ENCODE assay signal across 1 cellular context in the genomic region with DNA sequence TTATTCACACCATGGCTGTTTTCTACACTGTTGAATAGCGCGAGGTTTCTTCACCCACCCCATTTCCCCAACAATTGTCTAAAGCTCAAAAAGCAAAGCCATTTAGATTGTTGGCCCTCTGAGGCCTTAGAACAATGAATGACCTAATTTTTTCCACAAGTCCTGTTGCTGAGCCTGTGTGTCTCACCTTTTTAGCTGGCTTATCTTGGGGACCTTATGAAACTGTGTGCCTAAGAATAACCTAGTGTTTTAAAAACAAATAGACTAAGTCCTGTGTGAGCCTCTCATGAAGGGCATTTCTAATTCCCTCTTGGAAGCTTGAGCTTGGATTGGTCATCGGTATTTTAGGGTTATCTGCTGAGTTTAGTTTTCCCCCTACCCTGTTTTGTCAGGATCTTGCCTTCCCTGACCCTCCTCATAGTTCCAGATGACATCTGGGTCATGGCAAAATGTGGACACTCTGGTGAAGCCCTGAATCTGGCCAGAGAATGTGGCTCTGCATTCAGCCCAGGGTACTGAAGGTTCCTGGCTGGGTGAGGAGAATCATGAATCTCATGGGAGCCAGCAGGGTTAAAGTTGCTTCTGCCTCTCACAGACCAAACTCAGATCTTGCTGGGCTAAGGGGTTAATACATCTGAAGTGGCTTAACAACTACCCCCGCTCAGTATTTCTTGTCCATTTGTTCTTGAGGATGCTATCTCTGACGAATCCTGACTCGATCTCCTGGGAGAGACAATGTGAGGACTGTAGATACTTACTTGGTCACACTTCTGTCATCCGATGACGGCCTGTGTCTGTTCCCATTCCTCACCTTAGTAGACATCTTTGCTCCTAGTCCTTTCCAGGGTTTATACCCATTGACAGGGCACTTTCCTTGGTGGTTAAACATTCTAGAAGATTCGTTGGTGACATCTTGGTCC.
TF ChIP-seq lines count a peak whose summit lies in the region.

No MANE protein-coding gene starts in this region.

TF ChIP-seq in HepG2, 621 proteins besides CTCF, POLR2A, EP300 and RAD21 (continued from another document and continues in another):
- TF ChIP-seq, protein P1, sequence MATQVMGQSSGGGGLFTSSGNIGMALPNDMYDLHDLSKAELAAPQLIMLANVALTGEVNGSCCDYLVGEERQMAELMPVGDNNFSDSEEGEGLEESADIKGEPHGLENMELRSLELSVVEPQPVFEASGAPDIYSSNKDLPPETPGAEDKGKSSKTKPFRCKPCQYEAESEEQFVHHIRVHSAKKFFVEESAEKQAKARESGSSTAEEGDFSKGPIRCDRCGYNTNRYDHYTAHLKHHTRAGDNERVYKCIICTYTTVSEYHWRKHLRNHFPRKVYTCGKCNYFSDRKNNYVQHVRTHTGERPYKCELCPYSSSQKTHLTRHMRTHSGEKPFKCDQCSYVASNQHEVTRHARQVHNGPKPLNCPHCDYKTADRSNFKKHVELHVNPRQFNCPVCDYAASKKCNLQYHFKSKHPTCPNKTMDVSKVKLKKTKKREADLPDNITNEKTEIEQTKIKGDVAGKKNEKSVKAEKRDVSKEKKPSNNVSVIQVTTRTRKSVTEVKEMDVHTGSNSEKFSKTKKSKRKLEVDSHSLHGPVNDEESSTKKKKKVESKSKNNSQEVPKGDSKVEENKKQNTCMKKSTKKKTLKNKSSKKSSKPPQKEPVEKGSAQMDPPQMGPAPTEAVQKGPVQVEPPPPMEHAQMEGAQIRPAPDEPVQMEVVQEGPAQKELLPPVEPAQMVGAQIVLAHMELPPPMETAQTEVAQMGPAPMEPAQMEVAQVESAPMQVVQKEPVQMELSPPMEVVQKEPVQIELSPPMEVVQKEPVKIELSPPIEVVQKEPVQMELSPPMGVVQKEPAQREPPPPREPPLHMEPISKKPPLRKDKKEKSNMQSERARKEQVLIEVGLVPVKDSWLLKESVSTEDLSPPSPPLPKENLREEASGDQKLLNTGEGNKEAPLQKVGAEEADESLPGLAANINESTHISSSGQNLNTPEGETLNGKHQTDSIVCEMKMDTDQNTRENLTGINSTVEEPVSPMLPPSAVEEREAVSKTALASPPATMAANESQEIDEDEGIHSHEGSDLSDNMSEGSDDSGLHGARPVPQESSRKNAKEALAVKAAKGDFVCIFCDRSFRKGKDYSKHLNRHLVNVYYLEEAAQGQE (IDR thresholded peaks at IDR 0.05; ENCODE audit: borderline replicate concordance in 1 of 2, low read depth in 1 of 2, low read length in 2 of 2) = no peak; a peak in 1 of 4 replicates
- TF ChIP-seq RFXAP (CRISPR knock-in tag; IDR thresholded peaks at IDR 0.05; ENCODE audit: borderline replicate concordance) = no peak; the same call in 1 of the 2 replicates
- no peak for TF ChIP-seq ZNF724P (CRISPR knock-in tag; IDR thresholded peaks at IDR 0.05; ENCODE audit: borderline replicate concordance)
- TF ChIP-seq ZNF652 (CRISPR knock-in tag; IDR thresholded peaks at IDR 0.05; ENCODE audit: borderline replicate concordance, low read depth) = 0 out of 2 replicates have a peak, but pooled peaks have one; percentile 17
- peak; percentile 71 for TF ChIP-seq SAP130 (CRISPR knock-in tag; IDR thresholded peaks at IDR 0.05; ENCODE audit: low read depth)
- TF ChIP-seq RNF2 (conservative IDR thresholded peaks at IDR 0.05; ENCODE audit: low read depth) = no peak
- TF ChIP-seq HNRNPUL1 (IDR thresholded peaks at IDR 0.05; ENCODE audit: low read depth, low read length) = no peak
- TF ChIP-seq ZNF329 (CRISPR knock-in tag; IDR thresholded peaks at IDR 0.05; ENCODE audit: low read depth) = no peak
- TF ChIP-seq ZNF235 (CRISPR knock-in tag; IDR thresholded peaks at IDR 0.05; ENCODE audit: borderline replicate concordance) = no peak
- no peak for TF ChIP-seq CREB1 (IDR thresholded peaks at IDR 0.05)
- peak; percentile 76 for TF ChIP-seq CREB1 (CRISPR knock-in tag; IDR thresholded peaks at IDR 0.05)
- TF ChIP-seq ATF4 (CRISPR knock-in tag; IDR thresholded peaks at IDR 0.05) = 0 out of 4 replicates have a peak, but pooled peaks of 1 of the 2 experiments have one; percentile 29
- TF ChIP-seq, protein P2, sequence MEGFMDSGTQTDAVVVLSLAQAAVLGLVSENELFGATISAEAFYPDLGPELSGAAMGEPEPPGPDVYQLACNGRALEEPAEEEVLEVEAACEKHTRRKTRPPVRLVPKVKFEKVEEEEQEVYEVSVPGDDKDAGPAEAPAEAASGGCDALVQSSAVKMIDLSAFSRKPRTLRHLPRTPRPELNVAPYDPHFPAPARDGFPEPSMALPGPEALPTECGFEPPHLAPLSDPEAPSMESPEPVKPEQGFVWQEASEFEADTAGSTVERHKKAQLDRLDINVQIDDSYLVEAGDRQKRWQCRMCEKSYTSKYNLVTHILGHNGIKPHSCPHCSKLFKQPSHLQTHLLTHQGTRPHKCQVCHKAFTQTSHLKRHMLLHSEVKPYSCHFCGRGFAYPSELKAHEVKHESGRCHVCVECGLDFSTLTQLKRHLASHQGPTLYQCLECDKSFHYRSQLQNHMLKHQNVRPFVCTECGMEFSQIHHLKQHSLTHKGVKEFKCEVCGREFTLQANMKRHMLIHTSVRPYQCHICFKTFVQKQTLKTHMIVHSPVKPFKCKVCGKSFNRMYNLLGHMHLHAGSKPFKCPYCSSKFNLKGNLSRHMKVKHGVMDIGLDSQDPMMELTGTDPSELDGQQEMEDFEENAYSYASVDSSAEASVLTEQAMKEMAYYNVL (CRISPR knock-in tag; IDR thresholded peaks at IDR 0.05; ENCODE audit: borderline replicate concordance) = no peak; the same call in 1 of the 2 replicates
- TF ChIP-seq ZNF83 (CRISPR knock-in tag; IDR thresholded peaks at IDR 0.05; ENCODE audit: borderline replicate concordance) = no peak
- TF ChIP-seq TBL1XR1 (IDR thresholded peaks at IDR 0.05; ENCODE audit: borderline replicate concordance, low read length, partially characterized antibody) = no peak
- no peak for TF ChIP-seq HIC2 (CRISPR knock-in tag; IDR thresholded peaks at IDR 0.05; ENCODE audit: low read depth)
- no peak for TF ChIP-seq ZNF180 (CRISPR knock-in tag; IDR thresholded peaks at IDR 0.05; ENCODE audit: borderline replicate concordance, low read depth)
- TF ChIP-seq STAG1 (CRISPR knock-in tag; IDR thresholded peaks at IDR 0.05) = no peak
- TF ChIP-seq ZHX1 (CRISPR knock-in tag; IDR thresholded peaks at IDR 0.05; ENCODE audit: low read depth) = no peak
- TF ChIP-seq NRL (CRISPR knock-in tag; IDR thresholded peaks at IDR 0.05; ENCODE audit: borderline replicate concordance) = no peak
- TF ChIP-seq, protein P3, sequence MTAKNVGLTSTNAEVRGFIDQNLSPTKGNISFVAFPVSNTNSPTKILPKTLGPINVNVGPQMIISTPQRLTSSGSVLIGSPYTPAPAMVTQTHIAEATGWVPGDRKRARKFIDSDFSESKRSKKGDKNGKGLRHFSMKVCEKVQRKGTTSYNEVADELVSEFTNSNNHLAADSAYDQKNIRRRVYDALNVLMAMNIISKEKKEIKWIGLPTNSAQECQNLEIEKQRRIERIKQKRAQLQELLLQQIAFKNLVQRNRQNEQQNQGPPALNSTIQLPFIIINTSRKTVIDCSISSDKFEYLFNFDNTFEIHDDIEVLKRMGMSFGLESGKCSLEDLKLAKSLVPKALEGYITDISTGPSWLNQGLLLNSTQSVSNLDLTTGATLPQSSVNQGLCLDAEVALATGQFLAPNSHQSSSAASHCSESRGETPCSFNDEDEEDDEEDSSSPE (CRISPR knock-in tag; IDR thresholded peaks at IDR 0.05) = no peak; the same call in 1 of the 2 replicates
- TF ChIP-seq FOXJ3 (CRISPR knock-in tag; IDR thresholded peaks at IDR 0.05; ENCODE audit: borderline replicate concordance) = peak; percentile 90; the same call in 1 of the 2 replicates
- peak; percentile 99 for TF ChIP-seq SOX5 (CRISPR knock-in tag; IDR thresholded peaks at IDR 0.05; ENCODE audit: borderline replicate concordance)
- TF ChIP-seq NPAS2 (CRISPR knock-in tag; IDR thresholded peaks at IDR 0.05; ENCODE audit: borderline replicate concordance) = no peak
- TF ChIP-seq CEBPG (CRISPR knock-in tag; IDR thresholded peaks at IDR 0.05) = peak; percentile 73
- no peak for TF ChIP-seq FLYWCH1 (CRISPR knock-in tag; IDR thresholded peaks at IDR 0.05)
- no peak for TF ChIP-seq ZNF674 (CRISPR knock-in tag; IDR thresholded peaks at IDR 0.05; ENCODE audit: low read depth)
- peak; percentile 56; the same call in 1 of the 2 replicates for TF ChIP-seq ATF7 (IDR thresholded peaks at IDR 0.05)
- TF ChIP-seq ATF7 (CRISPR knock-in tag; IDR thresholded peaks at IDR 0.05) = no peak; the same call in 1 of the 2 replicates
- no peak for TF ChIP-seq ZNF660 (CRISPR knock-in tag; IDR thresholded peaks at IDR 0.05; ENCODE audit: borderline replicate concordance, low read depth)
- TF ChIP-seq ARNT2 (CRISPR knock-in tag; IDR thresholded peaks at IDR 0.05; ENCODE audit: low read depth) = no peak
- TF ChIP-seq AKAP8 (CRISPR knock-in tag; IDR thresholded peaks at IDR 0.05) = no peak
- no peak for TF ChIP-seq ZKSCAN5 (CRISPR knock-in tag; IDR thresholded peaks at IDR 0.05)
- no peak for TF ChIP-seq ELK4 (CRISPR knock-in tag; IDR thresholded peaks at IDR 0.05; ENCODE audit: borderline replicate concordance)
- 0 out of 2 replicates have a peak, but pooled peaks have one; percentile 23 for TF ChIP-seq ZNF317 (CRISPR knock-in tag; IDR thresholded peaks at IDR 0.05)
- TF ChIP-seq ZNF792 (CRISPR knock-in tag; IDR thresholded peaks at IDR 0.05) = peak; percentile 18; the same call in 1 of the 2 replicates
